Comparison of ENCODE assay signal across 8 cellular contexts in the genomic region with DNA sequence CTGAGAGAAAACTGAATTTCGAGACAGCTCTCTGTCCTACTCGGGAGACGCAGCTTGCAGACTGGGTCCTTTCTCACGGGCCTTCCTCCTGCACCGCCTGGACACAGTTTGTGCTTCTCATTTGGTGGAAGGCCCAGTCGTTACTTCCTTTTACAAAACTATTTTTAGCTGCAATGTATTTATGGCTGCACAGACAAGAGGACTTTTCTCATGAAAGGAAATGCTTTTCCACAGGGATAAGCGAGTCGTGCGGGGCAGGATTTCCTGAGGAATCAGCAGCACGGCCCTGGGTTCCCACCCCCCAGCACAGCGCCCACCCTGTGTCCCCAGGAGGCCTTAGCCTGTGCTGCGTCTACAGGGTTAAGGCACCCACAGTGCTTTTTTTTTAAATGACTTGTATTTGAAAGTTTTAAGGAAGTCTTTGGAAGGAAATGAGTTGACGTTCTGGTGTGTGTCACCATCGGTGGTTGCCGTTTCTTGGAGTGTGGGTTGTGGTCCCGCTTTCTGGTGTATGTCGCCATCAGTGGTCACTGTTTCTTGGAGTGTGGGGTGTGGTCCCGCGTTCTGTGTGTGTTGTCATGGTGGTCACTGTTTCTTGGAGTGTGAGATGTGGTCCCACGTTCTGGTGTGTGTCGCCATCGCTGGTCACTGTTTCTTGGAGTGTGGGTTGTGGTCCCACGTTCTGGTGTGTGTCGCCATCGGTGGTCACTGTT. TPM values are rescaled to one million over a fixed set of nuclear protein-coding genes. Genes with fewer than 3 reads are reported as not detected.
A peak's percentile ranks its signal among the peaks of the same experiment; 100 is the strongest.
DNase-seq lines count a peak whose midpoint lies in the region; ATAC-seq and TF ChIP-seq lines count a peak whose summit lies in the region.

No MANE protein-coding gene starts in this region.

- peaks cover 10% of the 10 kb centered on the region for H3K4me1 ChIP-seq in A673 (ENCODE audit: insufficient read depth, low read length, poor library complexity, severe bottlenecking)
- H3K4me1 ChIP-seq in testis: peaks cover 37% of the 10 kb centered on the region

- H3K4me3 ChIP-seq in A673 (ENCODE audit: low read depth, low read length, poor library complexity, severe bottlenecking) (no peak overlapping the region), testis (no peak overlapping the region)

- peak overlapping the region; percentile 9 for H3K4me3 Mint-ChIP-seq in activated T-helper 17 cell treated with anti-CD3 and anti-CD28 coated beads, Interleukin-2, amount 50 U/mL, for 72 hours

- no peaks in the 10 kb centered on the region for H3K36me3 ChIP-seq in A673 (ENCODE audit: insufficient read depth, low read length, poor library complexity, severe bottlenecking)
- no peaks in the 10 kb centered on the region for H3K36me3 ChIP-seq in testis (ENCODE audit: low read depth, missing control alignments)

- DNase-seq in A673 (ENCODE audit: low spot score) (no peak), iris pigment epithelial cell (ENCODE audit: low read depth) (peak; percentile 23), testis (peak; percentile 44), NCI-H345 treated with DMSO at 0.1 percent for 48 hours (lab: John Stamatoyannopoulos, UW; ENCODE audit: unreplicated experiment) (no peak)

- TF ChIP-seq POLR2A in testis (IDR thresholded peaks at IDR 0.05): no peak

- H3K27ac ChIP-seq in A673 (ENCODE audit: low read depth, low read length, poor library complexity, severe bottlenecking) (peak overlapping the region; percentile 18), testis (peak overlapping the region in 1 of 2 donors; percentile 78)

- CTCF ChIA-PET in A673 (lab: Charles Lee): no interaction called here

- intact Hi-C loops in A673 (cut with micrococcal nuclease; ENCODE audit: unreplicated experiment) (no loop called here), testis (cut with DNase I; ENCODE audit: low total_unique reads) (no loop called here)

- H3K9me3 Mint-ChIP-seq in activated T-helper 17 cell treated with anti-CD3 and anti-CD28 coated beads, Interleukin-2, amount 50 U/mL, for 72 hours: no peaks in the 10 kb centered on the region

- H3K27me3 Mint-ChIP-seq in activated T-helper 17 cell treated with anti-CD3 and anti-CD28 coated beads, Interleukin-2, amount 50 U/mL, for 72 hours: no peaks in the 10 kb centered on the region

- BruUV-seq in A673 (replicated peaks; lab: Mats Ljungman, UMichigan): no TSS peak

- H3K27me3 ChIP-seq in A673 (replicated peaks; ENCODE audit: insufficient read depth, low read depth, low read length, poor library complexity) (no peaks in the 10 kb centered on the region), testis (no peaks in the 10 kb centered on the region)

- peak overlapping the region; percentile 69 for H3K27ac Mint-ChIP-seq in activated T-helper 17 cell treated with anti-CD3 and anti-CD28 coated beads, Interleukin-2, amount 50 U/mL, for 72 hours

- H3K36me3 Mint-ChIP-seq in activated T-helper 17 cell treated with anti-CD3 and anti-CD28 coated beads, Interleukin-2, amount 50 U/mL, for 72 hours (ENCODE audit: low read depth): no peaks in the 10 kb centered on the region

- H3K9me3 ChIP-seq in A673 (ENCODE audit: low read depth, low read length, poor library complexity, severe bottlenecking): no peaks in the 10 kb centered on the region
- no peaks in the 10 kb centered on the region for H3K9me3 ChIP-seq in testis

- POLR2A ChIA-PET in A673 (lab: Charles Lee; ENCODE audit: low non-redundant PET): no interaction called here

- no peak for TF ChIP-seq CTCF in A673 (conservative IDR thresholded peaks at IDR 0.05; ENCODE audit: low read depth, low read length)
- no peak for TF ChIP-seq CTCF in testis (IDR thresholded peaks at IDR 0.05)

- peaks cover 20% of the 10 kb centered on the region for H3K4me1 Mint-ChIP-seq in activated T-helper 17 cell treated with anti-CD3 and anti-CD28 coated beads, Interleukin-2, amount 50 U/mL, for 72 hours

- ATAC-seq in HG02759 (IDR thresholded peaks at IDR 0.05; ENCODE audit: unreplicated experiment) (peak; percentile 46), HG03521 (IDR thresholded peaks at IDR 0.05; ENCODE audit: unreplicated experiment) (no peak), HG03039 (IDR thresholded peaks at IDR 0.05; ENCODE audit: unreplicated experiment) (no peak)
- ATAC-seq in activated T-helper 17 cell treated with anti-CD3 and anti-CD28 coated beads, Interleukin-2, amount 50 U/mL, for 72 hours (replicated peaks): peak; percentile 77

- WGBS in testis, 2 donors: 55 to 59% methylated on average over 24 to 25 of the region's 25 CpGs

RNA-seq across cellular contexts. Expression of a gene that starts 50.9 kb away (rescaled TPM):
- 21.2 and 21.8 TPM in 2 replicates for total RNA-seq in A673 (2021)
- 1 to 10 TPM; 4.3 to 5.6 TPM for total RNA-seq in activated T-helper 17 cell treated with anti-CD3 and anti-CD28 coated beads, Interleukin-2, amount 50 U/mL, for 72 hours
- total RNA-seq in testis: 100 to 1,000 TPM in 1 of 2 donors, 10 to 100 TPM in 1; 73.0 to 103 TPM
- polyA plus RNA-seq in testis (ENCODE audit: insufficient read depth, low read depth, low replicate concordance): 54.1 TPM

Comparison
In these comparisons a context has a peak if more than half of its experiments do, and no peak if none do; other contexts are left out.
1. DNase-seq: peak in iris pigment epithelial cell (single experiment) and testis (single experiment); none in A673 (single experiment) and NCI-H345 treated with DMSO at 0.1 percent for 48 hours (single experiment).
2. ATAC-seq: peak in HG02759 (single experiment) and activated T-helper 17 cell treated with anti-CD3 and anti-CD28 coated beads, Interleukin-2, amount 50 U/mL, for 72 hours (single experiment); none in HG03521 (single experiment) and HG03039 (single experiment).